In genomic region chr6:43368517-43369160, GRCh38 we compare ENCODE assay signal across 8 cellular contexts.
DNase-seq lines count a peak whose midpoint lies in the region; ATAC-seq and TF ChIP-seq lines count a peak whose summit lies in the region.

No MANE protein-coding gene starts in this region.

- H3K27me3 Mint-ChIP-seq in activated naive CD4-positive, alpha-beta T cell treated with anti-CD3 and anti-CD28 coated beads, Interleukin-2, amount 50 U/mL, for 24 hours: no peaks in the 10 kb centered on the region

- peaks cover 5% of the 10 kb centered on the region for H3K36me3 Mint-ChIP-seq in activated naive CD4-positive, alpha-beta T cell treated with anti-CD3 and anti-CD28 coated beads, Interleukin-2, amount 50 U/mL, for 24 hours

- ATAC-seq in GM21381 (IDR thresholded peaks at IDR 0.05; ENCODE audit: unreplicated experiment) (peak; percentile 5), GM21360 (IDR thresholded peaks at IDR 0.05; ENCODE audit: unreplicated experiment) (no peak)

- no peak for TF ChIP-seq CTCF in NB4 (IDR thresholded peaks at IDR 0.05; ENCODE audit: low read depth, low read length)

- H3K4me3 ChIP-seq in NB4 (ENCODE audit: low read depth, low read length) (peak overlapping the region; percentile 80), neuron (ENCODE audit: low read length) (peak overlapping the region; percentile 82)

- TF ChIP-seq POLR2A in NB4 (IDR thresholded peaks at IDR 0.05; ENCODE audit: extremely low read depth, insufficient read length): no peak

- peak overlapping the region; percentile 76 for H3K27ac Mint-ChIP-seq in activated naive CD4-positive, alpha-beta T cell treated with anti-CD3 and anti-CD28 coated beads, Interleukin-2, amount 50 U/mL, for 24 hours

- peaks cover 60% of the 10 kb centered on the region for H3K4me1 Mint-ChIP-seq in activated naive CD4-positive, alpha-beta T cell treated with anti-CD3 and anti-CD28 coated beads, Interleukin-2, amount 50 U/mL, for 24 hours

- peak; percentile 28 for DNase-seq in COLO829 (ENCODE audit: low spot score)
- DNase-seq in NB4 (ENCODE audit: low read depth): peak; percentile 67
- peak; percentile 15 for DNase-seq in globus pallidus (ENCODE audit: low spot score)
- DNase-seq in AML-193 (lab: John Stamatoyannopoulos, UW): no peak

- H3K4me1 ChIP-seq in neuron (ENCODE audit: insufficient read depth, low read length): peaks cover 12% of the 10 kb centered on the region

- no peaks in the 10 kb centered on the region for H3K27me3 ChIP-seq in neuron (ENCODE audit: insufficient read depth, low read length)

- H3K9me3 Mint-ChIP-seq in activated naive CD4-positive, alpha-beta T cell treated with anti-CD3 and anti-CD28 coated beads, Interleukin-2, amount 50 U/mL, for 24 hours: no peaks in the 10 kb centered on the region

- no peaks in the 10 kb centered on the region for H3K9me3 ChIP-seq in neuron (ENCODE audit: low read length)

- H2AFZ ChIP-seq in neuron (ENCODE audit: low read depth, low read length): peak overlapping the region; percentile 55

- peak overlapping the region; percentile 69 for H3K4me3 Mint-ChIP-seq in activated naive CD4-positive, alpha-beta T cell treated with anti-CD3 and anti-CD28 coated beads, Interleukin-2, amount 50 U/mL, for 24 hours

- H3K36me3 ChIP-seq in neuron (ENCODE audit: insufficient read depth, low read length): peaks cover 18% of the 10 kb centered on the region

Comparison
In these comparisons a context has a peak if more than half of its experiments do, and no peak if none do; other contexts are left out.
1. DNase-seq: peak in COLO829 (single experiment), NB4 (single experiment) and globus pallidus (single experiment); none in AML-193 (0 of 2).